Comparison of ENCODE assay signal across 20 cellular contexts in genomic region chr20:62706344-62706743, GRCh38. TPM values are rescaled to one million over a fixed set of nuclear protein-coding genes. Genes with fewer than 3 reads are reported as not detected.
"Had no signal": no experiment of that assay in that cellular context is flagged by ENCODE, and none has a peak within 500 bp of the region (broad histone marks: within the 10 kb centered on the region; RNA-seq: fewer than 3 reads in every experiment).

No MANE protein-coding gene starts in this region.

- ATAC-seq: SK-N-SH treated with all-trans-retinoic acid at 6 μM for 48 hours had no signal

- DNase-seq: KBM-7, MV-4-11, NCI-H1048, NCI-H1105, NCI-H1417, NCI-H1436 treated with DMSO at 0.1 percent for 48 hours, NCI-H1694, NCI-H187 treated with DMSO at 0.1 percent for 48 hours, NCI-H2029 treated with DMSO at 0.1 percent for 48 hours, NCI-H226, NCI-H446, NCI-H510A, NCI-H524 treated with DMSO at 0.1 percent for 48 hours, NCI-H69, NCI-H774, SHP77 treated with DMSO at 0.1 percent for 48 hours, SJCRH30 had no signal

- H3K36me3 ChIP-seq: SJCRH30 had no signal

- H3K9me3 ChIP-seq: SJCRH30 had no signal

- H3K27ac ChIP-seq: HL-60, SJCRH30 had no signal

- H3K4me3 ChIP-seq: SJCRH30 had no signal

RNA-seq across cellular contexts. Expression of gene NTSR1, which starts 2.3 kb away (rescaled TPM):
- polyA plus RNA-seq: IgD-negative memory B cell had no signal
